ENCODE assay signal across 8 cellular contexts in the genomic region with DNA sequence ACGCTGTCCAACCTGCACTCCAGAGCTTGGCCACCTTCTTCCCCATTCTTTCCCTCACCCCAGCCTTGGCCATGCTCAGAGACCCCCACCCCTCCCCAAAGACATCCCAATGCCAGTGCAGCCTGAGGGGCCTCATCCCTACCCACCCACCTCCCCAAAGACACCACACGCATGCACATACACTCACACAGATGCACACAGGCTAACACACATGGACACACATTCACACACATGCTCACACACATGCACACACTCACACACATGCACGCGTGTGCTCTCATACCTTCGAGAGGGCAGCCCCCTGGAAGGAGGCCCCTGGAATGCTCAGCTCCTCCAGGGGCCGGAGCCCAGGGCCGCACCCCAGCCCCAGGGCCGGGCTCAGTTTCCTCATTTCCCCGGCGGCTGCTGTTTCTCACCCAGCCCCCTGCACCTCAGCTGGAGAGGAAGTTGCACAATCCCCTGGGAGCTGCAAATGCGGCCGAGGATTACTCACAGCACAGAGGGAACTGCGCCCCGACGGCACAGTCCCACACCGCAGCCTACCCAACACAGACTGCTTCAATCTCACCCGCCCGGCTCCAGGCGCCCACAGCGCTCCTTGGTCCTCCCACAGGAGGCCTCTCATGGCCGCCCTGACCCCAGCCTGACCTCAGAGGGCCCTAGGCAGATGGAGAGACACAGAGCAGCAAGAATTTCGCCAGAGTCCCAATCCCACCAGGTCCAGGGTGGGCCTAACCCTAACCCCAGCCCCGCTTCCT. TPM values are rescaled to one million over a fixed set of nuclear protein-coding genes. Genes with fewer than 3 reads are reported as not detected.
DNase-seq lines count a peak whose midpoint lies in the region; ATAC-seq and TF ChIP-seq lines count a peak whose summit lies in the region.

No MANE protein-coding gene starts in this region.

- H3K9me3 Mint-ChIP-seq in stimulated activated naive B cell treated with anti-CD40 and anti-IgM and Interleukin-4, amounts not matched to agents 10 μg/mL and 1 μg/mL and 100 μg/mL, for 72 hours = no peaks in the 10 kb centered on the region
- H3K9me3 Mint-ChIP-seq in endothelial cell (ENCODE audit: unreplicated experiment) = no peaks in the 10 kb centered on the region

- H3K4me3 Mint-ChIP-seq in stimulated activated naive B cell treated with anti-CD40 and anti-IgM and Interleukin-4, amounts not matched to agents 10 μg/mL and 1 μg/mL and 100 μg/mL, for 72 hours = peak overlapping the region; percentile 91 to 97
- H3K4me3 Mint-ChIP-seq in endothelial cell (ENCODE audit: unreplicated experiment) = no peak overlapping the region

- ATAC-seq in stimulated activated naive B cell treated with anti-CD40 and anti-IgM and Interleukin-4, amounts not matched to agents 10 μg/mL and 1 μg/mL and 100 μg/mL, for 72 hours (replicated peaks) = peak; percentile 87 to 88

- H3K27ac Mint-ChIP-seq in stimulated activated naive B cell treated with anti-CD40 and anti-IgM and Interleukin-4, amounts not matched to agents 10 μg/mL and 1 μg/mL and 100 μg/mL, for 72 hours = peak overlapping the region; percentile 98
- H3K27ac Mint-ChIP-seq in endothelial cell (ENCODE audit: unreplicated experiment) = no peak overlapping the region

- peaks cover 36 to 55% of the 10 kb centered on the region in 2 donors for H3K36me3 Mint-ChIP-seq in stimulated activated naive B cell treated with anti-CD40 and anti-IgM and Interleukin-4, amounts not matched to agents 10 μg/mL and 1 μg/mL and 100 μg/mL, for 72 hours
- peaks cover 7% of the 10 kb centered on the region for H3K36me3 Mint-ChIP-seq in endothelial cell (ENCODE audit: low read depth, unreplicated experiment)

- peaks cover 74 to 100% of the 10 kb centered on the region in 2 donors for H3K4me1 Mint-ChIP-seq in stimulated activated naive B cell treated with anti-CD40 and anti-IgM and Interleukin-4, amounts not matched to agents 10 μg/mL and 1 μg/mL and 100 μg/mL, for 72 hours
- H3K4me1 Mint-ChIP-seq in endothelial cell (ENCODE audit: unreplicated experiment) = peaks cover 17% of the 10 kb centered on the region

- no peaks in the 10 kb centered on the region for H3K36me3 ChIP-seq in H7 (replicated peaks; ENCODE audit: control insufficient read depth, insufficient read depth, low read length)

- DNase-seq in GM12864 (ENCODE audit: low read depth) = no peak
- DNase-seq in H7 = peak; percentile 91
- peak; percentile 89 for DNase-seq in M059J (ENCODE audit: low read depth)
- peak in 29 of 56 donors; percentile 19 to 72 (median 32) for DNase-seq in amygdala (lab: John Stamatoyannopoulos, UW)
- DNase-seq in iPS-NIHi11 (ENCODE audit: low spot score) = peak; percentile 76
- DNase-seq in stimulated activated naive B cell treated with anti-CD40 and anti-IgM and Interleukin-4, amounts not matched to agents 10 μg/mL and 1 μg/mL and 100 μg/mL, for 72 hours = peak; percentile 88
- DNase-seq in endothelial cell (ENCODE audit: low spot score) = no peak
- no peak for DNase-seq in activated CD8-positive, alpha-beta memory T cell treated with anti-CD3 and anti-CD28 coated beads, Interleukin-2, amount 50 U/mL, for 48 hours

- no peaks in the 10 kb centered on the region; the same call in 1 of the 2 replicates for H3K27me3 ChIP-seq in H7 (ENCODE audit: control insufficient read depth, insufficient read depth, low read length)

- H3K4me3 ChIP-seq in GM12864 (ENCODE audit: low read depth, low read length) (peak overlapping the region; percentile 49), H7 (ENCODE audit: insufficient read depth, low read depth, low read length) (no peak overlapping the region)

- H3K27me3 Mint-ChIP-seq in stimulated activated naive B cell treated with anti-CD40 and anti-IgM and Interleukin-4, amounts not matched to agents 10 μg/mL and 1 μg/mL and 100 μg/mL, for 72 hours = no peaks in the 10 kb centered on the region
- H3K27me3 Mint-ChIP-seq in endothelial cell (ENCODE audit: unreplicated experiment) = peaks cover 15% of the 10 kb centered on the region

- no peak for TF ChIP-seq CTCF in GM12864 (IDR thresholded peaks at IDR 0.05; ENCODE audit: low read depth, low read length, missing control alignments)
- TF ChIP-seq CTCF in endothelial cell (IDR thresholded peaks at IDR 0.05; ENCODE audit: unreplicated experiment) = no peak

RNA-seq across cellular contexts. Expression of a gene that starts 12.1 kb away (rescaled TPM):
- 1.4 and 1.6 TPM in 2 replicates for total RNA-seq in H7 (2014; rRNA removed; shearing (Covaris generic))
- 6.1 and 7.2 TPM in 2 replicates for total RNA-seq in M059J (2014; rRNA removed; shearing (Covaris generic))
- 10.4 TPM for total RNA-seq in endothelial cell (ENCODE audit: unreplicated experiment)

RNA-seq across cellular contexts. Expression of a gene that starts 23.8 kb away (rescaled TPM):
- total RNA-seq in H7 (2014; rRNA removed; shearing (Covaris generic)) = not detected in 2 replicates
- total RNA-seq in M059J (2014; rRNA removed; shearing (Covaris generic)) = not detected in 2 replicates
- total RNA-seq in endothelial cell (ENCODE audit: unreplicated experiment) = not detected

RNA-seq across cellular contexts. Expression of a gene that starts 56.3 kb away (rescaled TPM):
- 2.2 and 4.2 TPM in 2 replicates for total RNA-seq in H7 (2014; rRNA removed; shearing (Covaris generic))
- total RNA-seq in M059J (2014; rRNA removed; shearing (Covaris generic)) = 0.34 and 2.4 TPM in 2 replicates
- total RNA-seq in endothelial cell (ENCODE audit: unreplicated experiment) = 8.8 TPM

RNA-seq across cellular contexts. Expression of a gene that starts 57.2 kb away (rescaled TPM):
- not detected in 2 replicates for total RNA-seq in H7 (2014; rRNA removed; shearing (Covaris generic))
- total RNA-seq in M059J (2014; rRNA removed; shearing (Covaris generic)) = 0.12 and 0.30 TPM in 2 replicates
- 20.7 TPM for total RNA-seq in endothelial cell (ENCODE audit: unreplicated experiment)

Comparison
In these comparisons a context has a peak if more than half of its experiments do, and no peak if none do; other contexts are left out.
1. DNase-seq: peak in H7 (single experiment), M059J (single experiment), amygdala (29 of 56), iPS-NIHi11 (single experiment) and stimulated activated naive B cell treated with anti-CD40 and anti-IgM and Interleukin-4, amounts not matched to agents 10 μg/mL and 1 μg/mL and 100 μg/mL, for 72 hours (single experiment); none in GM12864 (single experiment), endothelial cell (single experiment) and activated CD8-positive, alpha-beta memory T cell treated with anti-CD3 and anti-CD28 coated beads, Interleukin-2, amount 50 U/mL, for 48 hours (single experiment).